8 cellular contexts compared by ENCODE assay signal in genomic region chr14:61388173-61388975, GRCh38.
DNase-seq lines count a peak whose midpoint lies in the region; ATAC-seq and TF ChIP-seq lines count a peak whose summit lies in the region.

No MANE protein-coding gene starts in this region.

- intact Hi-C loops in MCF 10A (cut with micrococcal nuclease) = no loop called here
- intact Hi-C loops in psoas muscle (cut with DNase I) = no loop called here
- intact Hi-C loops in dorsolateral prefrontal cortex (cut with DNase I) = no loop called here

- H3K4me1 ChIP-seq in psoas muscle = peaks cover 31% of the 10 kb centered on the region

- H3K27me3 Mint-ChIP-seq in MCF 10A (ENCODE audit: insufficient read depth, unreplicated experiment) (no peaks in the 10 kb centered on the region), progenitor cell of endocrine pancreas (no peaks in the 10 kb centered on the region)

- POLR2A ChIA-PET in MCF 10A (lab: Yijun Ruan, JAX) = interaction anchor here (0.6 to 1.6 kb wide), 5 partner anchors 12 to 594 kb away, joined by 3 to 6 read pairs (median 3); no protein-coding TSS in a partner anchor

- peaks cover 2% of the 10 kb centered on the region for H3K36me3 Mint-ChIP-seq in MCF 10A (ENCODE audit: insufficient read depth, unreplicated experiment)
- H3K36me3 Mint-ChIP-seq in progenitor cell of endocrine pancreas (ENCODE audit: insufficient read depth) = no peaks in the 10 kb centered on the region

- no peaks in the 10 kb centered on the region for H3K9me3 ChIP-seq in psoas muscle

- no peak overlapping the region for H3K4me3 Mint-ChIP-seq in MCF 10A (ENCODE audit: unreplicated experiment)
- H3K4me3 Mint-ChIP-seq in progenitor cell of endocrine pancreas (ENCODE audit: low read depth) = no peak overlapping the region

- no peaks in the 10 kb centered on the region for H3K36me3 ChIP-seq in psoas muscle (ENCODE audit: insufficient read depth in 1 of 2, low read depth in 1 of 2)

- peaks cover 16% of the 10 kb centered on the region for H3K4me1 Mint-ChIP-seq in MCF 10A (ENCODE audit: insufficient read depth, unreplicated experiment)
- peaks cover 1% of the 10 kb centered on the region for H3K4me1 Mint-ChIP-seq in progenitor cell of endocrine pancreas (ENCODE audit: low read depth)

- H3K27me3 ChIP-seq in psoas muscle (ENCODE audit: insufficient read depth in 3 of 3, low read length in 2 of 3) (no peaks in the 10 kb centered on the region), dorsolateral prefrontal cortex (peaks cover 0 to 16% (median 0%) of the 10 kb centered on the region in 45 donors)

- H3K9me3 Mint-ChIP-seq in MCF 10A (ENCODE audit: unreplicated experiment) (no peaks in the 10 kb centered on the region), progenitor cell of endocrine pancreas (ENCODE audit: low read depth) (no peaks in the 10 kb centered on the region)

- 65 to 78% (median 78%) methylated on average over 7 of the region's 7 CpGs for WGBS in psoas muscle, 3 donors

- BruUV-seq in MCF 10A (replicated peaks; lab: Mats Ljungman, UMichigan) = no TSS peak

- no peak for TF ChIP-seq CTCF in MCF 10A (IDR thresholded peaks at IDR 0.05; ENCODE audit: unreplicated experiment)
- no peak for TF ChIP-seq CTCF in psoas muscle (IDR thresholded peaks at IDR 0.05)
- TF ChIP-seq CTCF in dorsolateral prefrontal cortex (IDR thresholded peaks at IDR 0.05 in 54 of 56, conservative IDR thresholded peaks at IDR 0.05 in 2 of 56; ENCODE audit: low read depth in 1 of 56, partially characterized antibody in 56 of 56) = no peak
- TF ChIP-seq CTCF in progenitor cell of endocrine pancreas (IDR thresholded peaks at IDR 0.05; ENCODE audit: unreplicated experiment) = no peak

- H3K4me3 ChIP-seq in psoas muscle (no peak overlapping the region), dorsolateral prefrontal cortex (no peak overlapping the region)

- CTCF ChIA-PET in MCF 10A (lab: Yijun Ruan, JAX) = interaction anchor here (0.5 to 0.6 kb wide), 3 partner anchors 14 to 236 kb away, joined by 3 read pairs; no protein-coding TSS in a partner anchor

- H3K27ac ChIP-seq in psoas muscle (peak overlapping the region; percentile 66), dorsolateral prefrontal cortex (no peak overlapping the region)

- DNase-seq in activated naive CD4-positive, alpha-beta T cell treated with Interleukin-2 at 50 U/mL for 16 hours = peak; percentile 47
- DNase-seq in activated naive CD4-positive, alpha-beta T cell (lab: John Stamatoyannopoulos, UW) = no peak
- DNase-seq in NCI-H510A (lab: John Stamatoyannopoulos, UW) (peak; percentile 18), MCF 10A (ENCODE audit: unreplicated experiment) (peak; percentile 28), psoas muscle (no peak), dorsolateral prefrontal cortex (no peak), progenitor cell of endocrine pancreas (ENCODE audit: low spot score, unreplicated experiment) (no peak)

- H3K27ac Mint-ChIP-seq in MCF 10A (ENCODE audit: low read depth, unreplicated experiment) (peak overlapping the region; percentile 66), progenitor cell of endocrine pancreas (no peak overlapping the region)

- ATAC-seq in HG02852 (IDR thresholded peaks at IDR 0.05; ENCODE audit: unreplicated experiment) (peak; percentile 80), psoas muscle (peak; percentile 57 to 81 (median 73))

Comparison
In these comparisons a context has a peak if more than half of its experiments do, and no peak if none do; other contexts are left out.
1. DNase-seq: peak in activated naive CD4-positive, alpha-beta T cell treated with Interleukin-2 at 50 U/mL for 16 hours (single experiment), NCI-H510A (single experiment) and MCF 10A (single experiment); none in activated naive CD4-positive, alpha-beta T cell (0 of 4), psoas muscle (0 of 2), dorsolateral prefrontal cortex (0 of 10) and progenitor cell of endocrine pancreas (single experiment).